In the genomic region with DNA sequence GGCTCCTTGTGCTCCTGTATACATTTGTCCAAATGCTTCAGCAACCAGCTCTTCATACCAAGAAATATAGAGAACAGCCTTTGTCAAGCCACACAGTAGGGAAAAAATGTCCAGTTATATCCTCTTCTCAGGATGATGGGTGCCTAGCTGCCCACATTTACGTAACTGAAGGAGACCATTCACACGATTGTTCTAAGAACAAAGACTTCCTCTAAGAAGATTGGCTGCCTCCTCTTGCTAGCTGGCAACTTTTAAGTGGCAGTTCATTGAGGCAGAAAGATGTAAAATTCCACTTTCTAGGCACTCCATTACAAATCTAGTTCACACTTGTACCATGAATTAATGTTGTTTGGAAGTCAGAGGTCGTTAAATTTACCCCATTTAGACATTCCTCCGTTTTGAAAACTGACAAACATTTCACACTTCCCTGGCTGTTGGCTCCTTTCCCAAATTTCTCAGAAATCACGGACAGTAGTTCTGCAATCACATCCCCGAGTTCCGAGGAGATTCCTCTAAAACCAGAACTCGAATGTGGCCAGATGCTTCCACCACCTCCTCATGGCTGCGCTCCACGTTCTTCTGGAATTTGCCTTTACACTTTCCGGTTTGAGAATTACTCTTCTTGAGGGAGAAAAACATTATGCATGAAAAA, we compare ENCODE assay signal across 10 cellular contexts. TPM values are rescaled to one million over a fixed set of nuclear protein-coding genes. Genes with fewer than 3 reads are reported as not detected.
DNase-seq lines count a peak whose midpoint lies in the region; ATAC-seq and TF ChIP-seq lines count a peak whose summit lies in the region.
"Had no signal": no experiment of that assay in that cellular context is flagged by ENCODE, and none has a peak within 500 bp of the region (broad histone marks: within the 10 kb centered on the region; RNA-seq: fewer than 3 reads in every experiment).

No MANE protein-coding gene starts in this region.

- peak overlapping the region in 2 of 3 experiments; percentile 8 to 23 for H3K27ac Mint-ChIP-seq in nephron
- H3K27ac Mint-ChIP-seq in naive thymus-derived CD4-positive, alpha-beta T cell: no peak overlapping the region
- H3K27ac Mint-ChIP-seq in HFFc6: no peak overlapping the region
- H3K27ac Mint-ChIP-seq: immature natural killer cell had no signal

- CTCF ChIA-PET in naive thymus-derived CD4-positive, alpha-beta T cell (lab: Charles Lee): no interaction called here

- WGBS in testis, 2 donors: 59% methylated on average over 11 of the region's 11 CpGs

- H3K4me3 ChIP-seq in adipocyte (ENCODE audit: low read length): no peak overlapping the region
- H3K4me3 ChIP-seq in fibroblast of mammary gland (ENCODE audit: control insufficient read depth, low read depth, low read length): no peak overlapping the region
- H3K4me3 ChIP-seq in testis: no peak overlapping the region
- no peak overlapping the region for H3K4me3 ChIP-seq in naive thymus-derived CD4-positive, alpha-beta T cell (ENCODE audit: low read length)

- H3K4me3 Mint-ChIP-seq in nephron: no peak overlapping the region
- no peak overlapping the region for H3K4me3 Mint-ChIP-seq in naive thymus-derived CD4-positive, alpha-beta T cell
- H3K4me3 Mint-ChIP-seq in HFFc6: no peak overlapping the region
- H3K4me3 Mint-ChIP-seq: immature natural killer cell had no signal

- TF ChIP-seq POLR2A in testis (IDR thresholded peaks at IDR 0.05): no peak

- H3K36me3 ChIP-seq in adipocyte (ENCODE audit: control insufficient read depth, insufficient read depth, low read length, severe bottlenecking): no peaks in the 10 kb centered on the region
- H3K36me3 ChIP-seq in testis (ENCODE audit: low read depth, missing control alignments): no peaks in the 10 kb centered on the region
- no peaks in the 10 kb centered on the region for H3K36me3 ChIP-seq in naive thymus-derived CD4-positive, alpha-beta T cell (ENCODE audit: control insufficient read depth in 2 of 3, insufficient read depth in 3 of 3, low read length in 3 of 3)

- DNase-seq in adipocyte (ENCODE audit: low read depth): no peak
- DNase-seq in fibroblast of mammary gland (ENCODE audit: low read depth): peak; percentile 75
- DNase-seq in testis: peak; percentile 48
- no peak for DNase-seq in naive thymus-derived CD4-positive, alpha-beta T cell
- no peak for DNase-seq in HFFc6
- no peak for DNase-seq in A172 (ENCODE audit: low spot score)
- DNase-seq in NK-92 treated with Interleukin-12 subunit alpha and Interleukin-12 subunit beta, amount 100 ng/mL, for 24 hours (lab: John Stamatoyannopoulos, UW): no peak
- DNase-seq: NCI-H187 treated with DMSO at 0.1 percent for 48 hours had no signal

- peaks cover 29% of the 10 kb centered on the region for H3K4me1 ChIP-seq in adipocyte (ENCODE audit: control insufficient read depth, insufficient read depth, low read length)
- peaks cover 6% of the 10 kb centered on the region for H3K4me1 ChIP-seq in testis
- no peaks in the 10 kb centered on the region for H3K4me1 ChIP-seq in naive thymus-derived CD4-positive, alpha-beta T cell (ENCODE audit: control insufficient read depth in 2 of 2, insufficient read depth in 2 of 2, low read length in 2 of 2)

- H3K9me3 Mint-ChIP-seq in nephron (peaks cover 20% of the 10 kb centered on the region), HFFc6 (peaks cover 11% of the 10 kb centered on the region)
- peaks cover 0 to 28% (median 9%) of the 10 kb centered on the region in 11 donors for H3K9me3 Mint-ChIP-seq in naive thymus-derived CD4-positive, alpha-beta T cell

- intact Hi-C loops in testis (cut with DNase I; ENCODE audit: low total_unique reads): no loop called here
- intact Hi-C loops in naive thymus-derived CD4-positive, alpha-beta T cell (cut with micrococcal nuclease): no loop called here

- H3K9me3 ChIP-seq in adipocyte (ENCODE audit: control insufficient read depth, low read length) (no peaks in the 10 kb centered on the region), testis (no peaks in the 10 kb centered on the region)
- H3K9me3 ChIP-seq in naive thymus-derived CD4-positive, alpha-beta T cell (ENCODE audit: control insufficient read depth in 2 of 3, low read length in 3 of 3): no peaks in the 10 kb centered on the region

- POLR2A ChIA-PET in naive thymus-derived CD4-positive, alpha-beta T cell (lab: Charles Lee): no interaction called here

- H3K27me3 Mint-ChIP-seq in nephron (ENCODE audit: low read depth): peaks cover 5% of the 10 kb centered on the region
- H3K27me3 Mint-ChIP-seq in naive thymus-derived CD4-positive, alpha-beta T cell: peaks cover 0 to 8% (median 0%) of the 10 kb centered on the region in 5 donors
- peaks cover 3% of the 10 kb centered on the region; the same call in 1 of the 2 replicates for H3K27me3 Mint-ChIP-seq in HFFc6 (ENCODE audit: insufficient read depth)

- no peak for ATAC-seq in naive thymus-derived CD4-positive, alpha-beta T cell

- no peak overlapping the region for H3K27ac ChIP-seq in testis
- no peak overlapping the region for H3K27ac ChIP-seq in naive thymus-derived CD4-positive, alpha-beta T cell (ENCODE audit: low read depth, low read length)

- peak overlapping the region; percentile 28 for H3K9ac ChIP-seq in adipocyte (ENCODE audit: low read length)

- H3K27me3 ChIP-seq in adipocyte (replicated peaks; ENCODE audit: control insufficient read depth, insufficient read depth, low read length) (no peaks in the 10 kb centered on the region), testis (no peaks in the 10 kb centered on the region)
- no peaks in the 10 kb centered on the region for H3K27me3 ChIP-seq in naive thymus-derived CD4-positive, alpha-beta T cell (ENCODE audit: control insufficient read depth in 2 of 2, insufficient read depth in 2 of 2, low read length in 2 of 2)

- no peaks in the 10 kb centered on the region for H3K36me3 Mint-ChIP-seq in nephron (ENCODE audit: low read depth)
- peaks cover 0 to 20% (median 4%) of the 10 kb centered on the region in 5 donors for H3K36me3 Mint-ChIP-seq in naive thymus-derived CD4-positive, alpha-beta T cell
- peaks cover 16% of the 10 kb centered on the region for H3K36me3 Mint-ChIP-seq in HFFc6 (ENCODE audit: low read depth)
- H3K36me3 Mint-ChIP-seq: immature natural killer cell had no signal

- TF ChIP-seq CTCF in fibroblast of mammary gland (conservative IDR thresholded peaks at IDR 0.05; ENCODE audit: control insufficient read depth, insufficient read depth, low read depth, low read length): no peak
- no peak for TF ChIP-seq CTCF in nephron (IDR thresholded peaks at IDR 0.05; ENCODE audit: unreplicated experiment in 3 of 3)
- TF ChIP-seq CTCF in testis (IDR thresholded peaks at IDR 0.05): no peak
- TF ChIP-seq CTCF in HFFc6 (IDR thresholded peaks at IDR 0.05): no peak

- H3K4me1 Mint-ChIP-seq in nephron (peaks cover 17% of the 10 kb centered on the region), HFFc6 (ENCODE audit: low read depth) (peaks cover 19% of the 10 kb centered on the region)
- H3K4me1 Mint-ChIP-seq in naive thymus-derived CD4-positive, alpha-beta T cell: peaks cover 5 to 11% (median 8%) of the 10 kb centered on the region in 7 donors

RNA-seq across cellular contexts. Expression of a gene that starts 45.6 kb away (rescaled TPM):
- 10 to 100 TPM in 1 of 2 donors, 1 to 10 TPM in 1; 9.8 to 10.9 TPM for total RNA-seq in testis
- 14.2 TPM for polyA plus RNA-seq in testis (ENCODE audit: insufficient read depth, low read depth, low replicate concordance)
- 100 to 1,000 TPM in 1 of 5 experiments, 10 to 100 TPM in 1, 1 to 10 TPM in 3; 1.4 to 125 (median 5.9) TPM for total RNA-seq in naive thymus-derived CD4-positive, alpha-beta T cell
- 1 to 10 TPM in 1 of 2 donors, under 1 TPM in 1; 0.94 to 2.2 TPM for polyA plus RNA-seq in naive thymus-derived CD4-positive, alpha-beta T cell
- total RNA-seq in HFFc6 (2021; fragmentation: NEBNext Ultra II Directional; extraction: Animal tissue kit (Norgen Biotek cat#: 25700)): 10 to 100 TPM; 28.7 to 79.3 (median 72.4) TPM
- total RNA-seq in A172 (2014; rRNA removed; shearing (Covaris generic)): 46.2 and 61.2 TPM in 2 replicates

Comparison
In these comparisons a context has a peak if more than half of its experiments do, and no peak if none do; other contexts are left out.
1. DNase-seq: peak in fibroblast of mammary gland (single experiment) and testis (single experiment); none in adipocyte (single experiment), naive thymus-derived CD4-positive, alpha-beta T cell (0 of 9), HFFc6 (single experiment), A172 (single experiment) and NK-92 treated with Interleukin-12 subunit alpha and Interleukin-12 subunit beta, amount 100 ng/mL, for 24 hours (single experiment).
2. H3K27ac Mint-ChIP-seq: peak in nephron (2 of 3); none in naive thymus-derived CD4-positive, alpha-beta T cell (0 of 9) and HFFc6 (single experiment).